8 cellular contexts compared by ENCODE assay signal in genomic region chr1:248640906-248641305, GRCh38.
ATAC-seq lines count a peak whose summit lies in the region.
"Not testable (repeated sequence)": the region's sequence is repeated elsewhere in the genome, so short reads cannot be mapped to it uniquely, and the experiment has no call there.

No MANE protein-coding gene starts in this region.

- not testable (repeated sequence) for H3K36me3 Mint-ChIP-seq in stimulated activated memory B cell treated with anti-CD40 and anti-IgM and Interleukin-4, amounts not matched to agents 10 μg/mL and 1 μg/mL and 100 μg/mL, for 72 hours

- H3K27ac Mint-ChIP-seq in stimulated activated memory B cell treated with anti-CD40 and anti-IgM and Interleukin-4, amounts not matched to agents 10 μg/mL and 1 μg/mL and 100 μg/mL, for 72 hours = not testable (repeated sequence)

- H3K9me3 Mint-ChIP-seq in stimulated activated memory B cell treated with anti-CD40 and anti-IgM and Interleukin-4, amounts not matched to agents 10 μg/mL and 1 μg/mL and 100 μg/mL, for 72 hours = not testable (repeated sequence)

- not testable (repeated sequence) for H3K4me1 Mint-ChIP-seq in stimulated activated memory B cell treated with anti-CD40 and anti-IgM and Interleukin-4, amounts not matched to agents 10 μg/mL and 1 μg/mL and 100 μg/mL, for 72 hours

- H3K27me3 Mint-ChIP-seq in stimulated activated memory B cell treated with anti-CD40 and anti-IgM and Interleukin-4, amounts not matched to agents 10 μg/mL and 1 μg/mL and 100 μg/mL, for 72 hours = not testable (repeated sequence)

- H3K4me3 Mint-ChIP-seq in stimulated activated memory B cell treated with anti-CD40 and anti-IgM and Interleukin-4, amounts not matched to agents 10 μg/mL and 1 μg/mL and 100 μg/mL, for 72 hours = not testable (repeated sequence)

- ATAC-seq in GM18519 (IDR thresholded peaks at IDR 0.05; ENCODE audit: low FRiP score, unreplicated experiment) = peak; percentile 28
- ATAC-seq in GM19043 (IDR thresholded peaks at IDR 0.05; ENCODE audit: low read depth, unreplicated experiment) = peak; percentile 40
- peak; percentile 48 for ATAC-seq in GM21390 (IDR thresholded peaks at IDR 0.05; ENCODE audit: unreplicated experiment)
- peak; percentile 43 for ATAC-seq in GM21786 (IDR thresholded peaks at IDR 0.05; ENCODE audit: unreplicated experiment)
- peak; percentile 33 for ATAC-seq in HG02870 (IDR thresholded peaks at IDR 0.05; ENCODE audit: unreplicated experiment)
- ATAC-seq in HG03095 (IDR thresholded peaks at IDR 0.05; ENCODE audit: unreplicated experiment) = peak; percentile 41
- ATAC-seq in HG03432 (IDR thresholded peaks at IDR 0.05; ENCODE audit: unreplicated experiment) = peak; percentile 47
- peak; percentile 42 for ATAC-seq in stimulated activated memory B cell treated with anti-CD40 and anti-IgM and Interleukin-4, amounts not matched to agents 10 μg/mL and 1 μg/mL and 100 μg/mL, for 72 hours

Comparison
In these comparisons a context has a peak if more than half of its experiments do, and no peak if none do; other contexts are left out.
1. Peak in every context shown above with its lines: ATAC-seq.